ENCODE assay signal across 1 cellular context in genomic region chr13:79481685-79482052, GRCh38.
TF ChIP-seq lines count a peak whose summit lies in the region.

No MANE protein-coding gene starts in this region.

TF ChIP-seq in GM23338, 12 proteins besides CTCF, POLR2A, EP300 and RAD21 (continued from another document):
- TF ChIP-seq ZNF462 (CRISPR knock-in tag; IDR thresholded peaks at IDR 0.05) (no peak), ETS1 (IDR thresholded peaks at IDR 0.05) (no peak), JUNB (IDR thresholded peaks at IDR 0.05; ENCODE audit: unreplicated experiment) (no peak), POLR2AphosphoS5 (IDR thresholded peaks at IDR 0.05; ENCODE audit: low read depth) (no peak)
TF ChIP-seq in GM23338: peak in this region for 0.
